10 cellular contexts compared by ENCODE assay signal in genomic region chr3:23341147-23341838, GRCh38.
DNase-seq lines count a peak whose midpoint lies in the region; ATAC-seq and TF ChIP-seq lines count a peak whose summit lies in the region.
"Had no signal": no experiment of that assay in that cellular context is flagged by ENCODE, and none has a peak within 500 bp of the region (broad histone marks: within the 10 kb centered on the region; RNA-seq: fewer than 3 reads in every experiment).

No MANE protein-coding gene starts in this region.

- H3K4me1 Mint-ChIP-seq in activated CD4-positive, alpha-beta T cell treated with anti-CD3 and anti-CD28 coated beads for 36 hours = peaks cover 13% of the 10 kb centered on the region
- H3K4me1 Mint-ChIP-seq: nephron had no signal

- peaks cover 1% of the 10 kb centered on the region for H3K36me3 Mint-ChIP-seq in activated CD4-positive, alpha-beta T cell treated with anti-CD3 and anti-CD28 coated beads for 36 hours (ENCODE audit: low read depth)

- CTCF ChIA-PET in activated CD4-positive, alpha-beta T cell treated with anti-CD3 and anti-CD28 coated beads for 36 hours (lab: Charles Lee) = interaction anchor here (0.6 kb wide), 2 partner anchors 103 to 467 kb away, joined by 4 to 5 read pairs; no protein-coding TSS in a partner anchor

- POLR2A ChIA-PET in activated CD4-positive, alpha-beta T cell treated with anti-CD3 and anti-CD28 coated beads for 36 hours (lab: Charles Lee) = no interaction called here

- H3K4me3 ChIP-seq in MM.1S (ENCODE audit: low read length) = no peak overlapping the region

- no peaks in the 10 kb centered on the region for H3K27me3 ChIP-seq in MM.1S (replicated peaks; ENCODE audit: insufficient read depth, low read length)

- H3K36me3 ChIP-seq in MM.1S (replicated peaks; ENCODE audit: insufficient read depth, low read length) = no peaks in the 10 kb centered on the region; the same call in 1 of the 2 replicates

- no peaks in the 10 kb centered on the region for H3K9me3 Mint-ChIP-seq in activated CD4-positive, alpha-beta T cell treated with anti-CD3 and anti-CD28 coated beads for 36 hours (ENCODE audit: low read depth)
- H3K9me3 Mint-ChIP-seq: nephron had no signal

- H3K4me2 ChIP-seq in MM.1S (ENCODE audit: low read depth, low read length) = peak overlapping the region; percentile 30; the same call in 1 of the 2 replicates

- H3K79me2 ChIP-seq in MM.1S (ENCODE audit: low read length) = peaks cover 39% of the 10 kb centered on the region

- DNase-seq in CD1c-positive myeloid dendritic cell (ENCODE audit: extremely low spot score) = peak; percentile 11
- DNase-seq in MM.1S = no peak
- no peak for DNase-seq in activated CD4-positive, alpha-beta T cell treated with anti-CD3 and anti-CD28 coated beads for 36 hours
- DNase-seq in UCSD-AML1 (lab: John Stamatoyannopoulos, UW; ENCODE audit: unreplicated experiment) = no peak
- DNase-seq in middle frontal gyrus (ENCODE audit: extremely low spot score, low spot score) = no peak
- DNase-seq: stimulated activated naive CD8-positive, alpha-beta T cell treated with anti-CD3 and anti-CD28 coated beads, Interleukin-15, Interleukin-2, amounts not matched to agents 100 U/mL and 50 U/mL, for 24 hours had no signal

- no peaks in the 10 kb centered on the region for H3K27me3 Mint-ChIP-seq in activated CD4-positive, alpha-beta T cell treated with anti-CD3 and anti-CD28 coated beads for 36 hours

- H3K27ac Mint-ChIP-seq in activated CD4-positive, alpha-beta T cell treated with anti-CD3 and anti-CD28 coated beads for 36 hours = no peak overlapping the region
- H3K27ac Mint-ChIP-seq: nephron had no signal

- peaks cover 3% of the 10 kb centered on the region; the same call in 1 of the 2 replicates for H3F3A ChIP-seq in MM.1S (ENCODE audit: insufficient read depth, low read length)

- H2AFZ ChIP-seq in MM.1S (ENCODE audit: low read length) = no peak overlapping the region

- no peak for TF ChIP-seq CTCF in MM.1S (IDR thresholded peaks at IDR 0.05; ENCODE audit: low read length)

- H3K9me2 ChIP-seq in MM.1S (replicated peaks; ENCODE audit: insufficient read depth, low read length) = no peaks in the 10 kb centered on the region

- no peak overlapping the region for H3K4me3 Mint-ChIP-seq in activated CD4-positive, alpha-beta T cell treated with anti-CD3 and anti-CD28 coated beads for 36 hours
- H3K4me3 Mint-ChIP-seq: nephron had no signal

- H3K27ac ChIP-seq in MM.1S (ENCODE audit: low read length) = peak overlapping the region; percentile 19; the same call in 1 of the 2 replicates

- no peak overlapping the region for H3K9ac ChIP-seq in MM.1S (ENCODE audit: low read length)

- peaks cover 13% of the 10 kb centered on the region for H3K4me1 ChIP-seq in MM.1S (ENCODE audit: low read length)

- no peaks in the 10 kb centered on the region for H4K20me1 ChIP-seq in MM.1S (ENCODE audit: insufficient read depth, low read length)

- ATAC-seq in GM19351 (IDR thresholded peaks at IDR 0.05; ENCODE audit: unreplicated experiment) = peak; percentile 82
- ATAC-seq in HG02885 (IDR thresholded peaks at IDR 0.05; ENCODE audit: poor library complexity, unreplicated experiment) = peak; percentile 82
- ATAC-seq in activated CD4-positive, alpha-beta T cell treated with anti-CD3 and anti-CD28 coated beads for 36 hours = no peak
- ATAC-seq in esophagus mucosa = no peak
- ATAC-seq: stimulated activated naive CD8-positive, alpha-beta T cell treated with anti-CD3 and anti-CD28 coated beads, Interleukin-15, Interleukin-2, amounts not matched to agents 100 U/mL and 50 U/mL, for 24 hours had no signal

- no peaks in the 10 kb centered on the region for H3K9me3 ChIP-seq in MM.1S (replicated peaks; ENCODE audit: insufficient read depth, low read length)

- intact Hi-C loops in activated CD4-positive, alpha-beta T cell treated with anti-CD3 and anti-CD28 coated beads for 36 hours (cut with DNase I, micrococcal nuclease) = no loop called here

Comparison
In these comparisons a context has a peak if more than half of its experiments do, and no peak if none do; other contexts are left out.
1. ATAC-seq: peak in GM19351 (single experiment) and HG02885 (single experiment); none in activated CD4-positive, alpha-beta T cell treated with anti-CD3 and anti-CD28 coated beads for 36 hours (single experiment) and esophagus mucosa (single experiment).